Comparison of ENCODE assay signal across 25 cellular contexts in the genomic region with DNA sequence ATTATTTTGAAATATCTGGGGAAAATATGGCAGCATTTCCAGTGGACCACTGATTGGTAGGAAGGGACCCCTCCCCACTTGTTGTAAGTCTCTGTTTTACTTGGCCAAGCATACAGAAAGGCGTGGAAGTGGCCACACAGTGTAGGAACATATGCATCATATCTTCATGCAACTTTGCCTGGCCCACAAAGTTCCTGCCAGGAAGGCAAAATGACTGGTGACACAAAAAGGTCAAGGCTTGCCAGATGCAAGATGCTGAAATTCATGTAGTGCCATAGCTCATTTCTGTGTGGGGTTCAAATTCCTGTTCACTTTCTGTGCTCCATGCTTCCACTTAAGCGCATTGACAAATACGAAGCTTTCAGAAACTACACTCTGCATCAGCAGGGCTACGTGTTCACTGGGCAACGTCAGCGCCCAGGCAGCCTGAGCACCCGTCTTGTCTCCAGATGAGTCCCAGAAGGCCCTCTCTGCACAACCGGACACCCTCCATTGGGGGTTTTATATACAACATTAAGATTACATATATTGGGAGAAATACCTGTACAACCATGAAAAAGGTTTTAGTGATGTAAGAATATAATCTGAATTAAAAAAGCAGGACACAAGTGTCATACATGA.
A peak's percentile ranks its signal among the peaks of the same experiment; 100 is the strongest.
DNase-seq lines count a peak whose midpoint lies in the region; ATAC-seq lines count a peak whose summit lies in the region.
"Had no signal": no experiment of that assay in that cellular context is flagged by ENCODE, and none has a peak within 500 bp of the region (broad histone marks: within the 10 kb centered on the region; RNA-seq: fewer than 3 reads in every experiment).

No MANE protein-coding gene starts in this region.

- no peaks in the 10 kb centered on the region for H3K9me3 Mint-ChIP-seq in activated naive CD8-positive, alpha-beta T cell treated with anti-CD3 and anti-CD28 coated beads, Interleukin-2, amount 50 U/mL, for 24 hours
- H3K9me3 Mint-ChIP-seq: CD4-positive, alpha-beta memory T cell; GM23338; H9 had no signal

- peaks cover 16% of the 10 kb centered on the region for H3K36me3 Mint-ChIP-seq in activated naive CD8-positive, alpha-beta T cell treated with anti-CD3 and anti-CD28 coated beads, Interleukin-2, amount 50 U/mL, for 24 hours (ENCODE audit: low read depth)

- H3K27ac Mint-ChIP-seq in activated naive CD8-positive, alpha-beta T cell treated with anti-CD3 and anti-CD28 coated beads, Interleukin-2, amount 50 U/mL, for 24 hours, result peak overlapping the region; percentile 78
- H3K27ac Mint-ChIP-seq: CD4-positive, alpha-beta memory T cell; GM23338; H9 had no signal

- H3K4me1 Mint-ChIP-seq in activated naive CD8-positive, alpha-beta T cell treated with anti-CD3 and anti-CD28 coated beads, Interleukin-2, amount 50 U/mL, for 24 hours, result peaks cover 35% of the 10 kb centered on the region

- H3K4me3 Mint-ChIP-seq in activated naive CD8-positive, alpha-beta T cell treated with anti-CD3 and anti-CD28 coated beads, Interleukin-2, amount 50 U/mL, for 24 hours, result peak overlapping the region; percentile 42
- H3K4me3 Mint-ChIP-seq: CD4-positive, alpha-beta memory T cell; GM23338; H9 had no signal

- no peaks in the 10 kb centered on the region for H3K27me3 Mint-ChIP-seq in activated naive CD8-positive, alpha-beta T cell treated with anti-CD3 and anti-CD28 coated beads, Interleukin-2, amount 50 U/mL, for 24 hours
- H3K27me3 Mint-ChIP-seq: CD4-positive, alpha-beta memory T cell had no signal

- ATAC-seq in activated naive CD8-positive, alpha-beta T cell treated with anti-CD3 and anti-CD28 coated beads, Interleukin-2, amount 50 U/mL, for 24 hours, result peak; percentile 56
- ATAC-seq in HG03460 (IDR thresholded peaks at IDR 0.05; ENCODE audit: unreplicated experiment), result no peak
- ATAC-seq: GM23338, HepG2, K562, PC-3 had no signal

- peak; percentile 25 for DNase-seq in activated T-cell treated with anti-CD3 and anti-CD28 coated beads for 48 hours (ENCODE audit: low read depth)
- no peak for DNase-seq in activated T-cell treated with anti-CD3 and anti-CD28 coated beads for 4 hours
- DNase-seq in stimulated activated CD4-positive, alpha-beta T cell treated with anti-CD3 and anti-CD28 coated beads, Interleukin-1b, Interleukin-23, amount 100 ng/mL, for 48 hours, result peak; percentile 44
- no peak for DNase-seq in stimulated activated CD4-positive, alpha-beta T cell treated with anti-CD3 and anti-CD28 coated beads, Interleukin-4, amount 100 ng/mL, for 4 hours
- peak; percentile 29 for DNase-seq in activated naive CD8-positive, alpha-beta T cell treated with anti-CD3 and anti-CD28 coated beads, Interleukin-2, amount 50 U/mL, for 24 hours
- DNase-seq in stimulated activated CD8-positive, alpha-beta memory T cell treated with anti-CD3 and anti-CD28 coated beads, Interleukin-7, amount 100 ng/mL, for 48 hours (ENCODE audit: extremely low read depth in 1 of 2, low read depth in 1 of 2), result peak; percentile 3 to 49
- no peak for DNase-seq in NCI-H345 (lab: John Stamatoyannopoulos, UW)
- DNase-seq: C1 segment of cervical spinal cord; CD4-positive, alpha-beta memory T cell; COR-L47; H9; Kasumi-1; NCI-H1105; NCI-H1436 treated with DMSO at 0.1 percent for 48 hours; NCI-H187 treated with DMSO at 0.1 percent for 48 hours; NCI-H2171 treated with DMSO at 0.1 percent for 48 hours; NCI-H446; NCI-H524 treated with DMSO at 0.1 percent for 48 hours; NCI-H82; NK-92 treated with Interleukin-12 subunit alpha and Interleukin-12 subunit beta, amount 100 ng/mL, for 24 hours; PC-3 had no signal

Comparison
In these comparisons a context has a peak if more than half of its experiments do, and no peak if none do; other contexts are left out.
1. DNase-seq: peak in activated T-cell treated with anti-CD3 and anti-CD28 coated beads for 48 hours (single experiment), stimulated activated CD4-positive, alpha-beta T cell treated with anti-CD3 and anti-CD28 coated beads, Interleukin-1b, Interleukin-23, amount 100 ng/mL, for 48 hours (single experiment), activated naive CD8-positive, alpha-beta T cell treated with anti-CD3 and anti-CD28 coated beads, Interleukin-2, amount 50 U/mL, for 24 hours (single experiment) and stimulated activated CD8-positive, alpha-beta memory T cell treated with anti-CD3 and anti-CD28 coated beads, Interleukin-7, amount 100 ng/mL, for 48 hours (2 of 2); none in activated T-cell treated with anti-CD3 and anti-CD28 coated beads for 4 hours (single experiment), stimulated activated CD4-positive, alpha-beta T cell treated with anti-CD3 and anti-CD28 coated beads, Interleukin-4, amount 100 ng/mL, for 4 hours (0 of 2) and NCI-H345 (single experiment).